1 cellular context compared by ENCODE assay signal in genomic region chr11:79160786-79161403, GRCh38.
TF ChIP-seq lines count a peak whose summit lies in the region.

No MANE protein-coding gene starts in this region.

TF ChIP-seq in WTC11, 78 proteins besides CTCF, POLR2A, EP300 and RAD21 (continued from another document):
- TF ChIP-seq, protein P1, sequence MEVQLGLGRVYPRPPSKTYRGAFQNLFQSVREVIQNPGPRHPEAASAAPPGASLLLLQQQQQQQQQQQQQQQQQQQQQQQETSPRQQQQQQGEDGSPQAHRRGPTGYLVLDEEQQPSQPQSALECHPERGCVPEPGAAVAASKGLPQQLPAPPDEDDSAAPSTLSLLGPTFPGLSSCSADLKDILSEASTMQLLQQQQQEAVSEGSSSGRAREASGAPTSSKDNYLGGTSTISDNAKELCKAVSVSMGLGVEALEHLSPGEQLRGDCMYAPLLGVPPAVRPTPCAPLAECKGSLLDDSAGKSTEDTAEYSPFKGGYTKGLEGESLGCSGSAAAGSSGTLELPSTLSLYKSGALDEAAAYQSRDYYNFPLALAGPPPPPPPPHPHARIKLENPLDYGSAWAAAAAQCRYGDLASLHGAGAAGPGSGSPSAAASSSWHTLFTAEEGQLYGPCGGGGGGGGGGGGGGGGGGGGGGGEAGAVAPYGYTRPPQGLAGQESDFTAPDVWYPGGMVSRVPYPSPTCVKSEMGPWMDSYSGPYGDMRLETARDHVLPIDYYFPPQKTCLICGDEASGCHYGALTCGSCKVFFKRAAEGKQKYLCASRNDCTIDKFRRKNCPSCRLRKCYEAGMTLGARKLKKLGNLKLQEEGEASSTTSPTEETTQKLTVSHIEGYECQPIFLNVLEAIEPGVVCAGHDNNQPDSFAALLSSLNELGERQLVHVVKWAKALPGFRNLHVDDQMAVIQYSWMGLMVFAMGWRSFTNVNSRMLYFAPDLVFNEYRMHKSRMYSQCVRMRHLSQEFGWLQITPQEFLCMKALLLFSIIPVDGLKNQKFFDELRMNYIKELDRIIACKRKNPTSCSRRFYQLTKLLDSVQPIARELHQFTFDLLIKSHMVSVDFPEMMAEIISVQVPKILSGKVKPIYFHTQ (CRISPR knock-in tag; IDR thresholded peaks at IDR 0.05): no peak
- TF ChIP-seq GTF2I (CRISPR knock-in tag; conservative IDR thresholded peaks at IDR 0.05) (no peak), RORB (CRISPR knock-in tag; IDR thresholded peaks at IDR 0.05) (no peak), HMGXB4 (CRISPR knock-in tag; IDR thresholded peaks at IDR 0.05) (no peak), JUN (CRISPR knock-in tag; IDR thresholded peaks at IDR 0.05) (no peak), FOXP1 (CRISPR knock-in tag; IDR thresholded peaks at IDR 0.05; ENCODE audit: borderline replicate concordance) (no peak), RELA (CRISPR knock-in tag; IDR thresholded peaks at IDR 0.05; ENCODE audit: borderline replicate concordance) (no peak), AFF4 (CRISPR knock-in tag; IDR thresholded peaks at IDR 0.05; ENCODE audit: borderline replicate concordance) (no peak), TCF7 (CRISPR knock-in tag; IDR thresholded peaks at IDR 0.05; ENCODE audit: low read depth) (no peak)
- TF ChIP-seq, protein P2, sequence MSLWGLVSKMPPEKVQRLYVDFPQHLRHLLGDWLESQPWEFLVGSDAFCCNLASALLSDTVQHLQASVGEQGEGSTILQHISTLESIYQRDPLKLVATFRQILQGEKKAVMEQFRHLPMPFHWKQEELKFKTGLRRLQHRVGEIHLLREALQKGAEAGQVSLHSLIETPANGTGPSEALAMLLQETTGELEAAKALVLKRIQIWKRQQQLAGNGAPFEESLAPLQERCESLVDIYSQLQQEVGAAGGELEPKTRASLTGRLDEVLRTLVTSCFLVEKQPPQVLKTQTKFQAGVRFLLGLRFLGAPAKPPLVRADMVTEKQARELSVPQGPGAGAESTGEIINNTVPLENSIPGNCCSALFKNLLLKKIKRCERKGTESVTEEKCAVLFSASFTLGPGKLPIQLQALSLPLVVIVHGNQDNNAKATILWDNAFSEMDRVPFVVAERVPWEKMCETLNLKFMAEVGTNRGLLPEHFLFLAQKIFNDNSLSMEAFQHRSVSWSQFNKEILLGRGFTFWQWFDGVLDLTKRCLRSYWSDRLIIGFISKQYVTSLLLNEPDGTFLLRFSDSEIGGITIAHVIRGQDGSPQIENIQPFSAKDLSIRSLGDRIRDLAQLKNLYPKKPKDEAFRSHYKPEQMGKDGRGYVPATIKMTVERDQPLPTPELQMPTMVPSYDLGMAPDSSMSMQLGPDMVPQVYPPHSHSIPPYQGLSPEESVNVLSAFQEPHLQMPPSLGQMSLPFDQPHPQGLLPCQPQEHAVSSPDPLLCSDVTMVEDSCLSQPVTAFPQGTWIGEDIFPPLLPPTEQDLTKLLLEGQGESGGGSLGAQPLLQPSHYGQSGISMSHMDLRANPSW (CRISPR knock-in tag; conservative IDR thresholded peaks at IDR 0.05; ENCODE audit: low read depth): no peak
